14 cellular contexts compared by ENCODE assay signal in genomic region chr17:4771519-4772234, GRCh38. TPM values are rescaled to one million over a fixed set of nuclear protein-coding genes. Genes with fewer than 3 reads are reported as not detected.
DNase-seq lines count a peak whose midpoint lies in the region; ATAC-seq and TF ChIP-seq lines count a peak whose summit lies in the region.
"Had no signal": no experiment of that assay in that cellular context is flagged by ENCODE, and none has a peak within 500 bp of the region (broad histone marks: within the 10 kb centered on the region; RNA-seq: fewer than 3 reads in every experiment).

TM4SF5 (plus strand) TSS chr17:4771886; CDS start chr17:4771923, 37 bp downstream.

- no peak within 1 kb of the TSS for H3K27ac Mint-ChIP-seq in T-helper 17 cell
- H3K27ac Mint-ChIP-seq: activated B cell treated with CpG ODN at 0.5 μM for 24 hours had no signal

- ATAC-seq in T-helper 17 cell (no peak), mucosa of descending colon (peak; percentile 98)

- H3K27me3 Mint-ChIP-seq in T-helper 17 cell = peaks cover 19% of the 10 kb centered on the region

- H3K9me3 ChIP-seq in T-helper 17 cell (ENCODE audit: control insufficient read depth, low read length, poor library complexity, severe bottlenecking) (no peaks in the 10 kb centered on the region), mucosa of descending colon (no peaks in the 10 kb centered on the region)
- H3K9me3 ChIP-seq: thyroid gland had no signal

- intact Hi-C loops in mucosa of descending colon (cut with DNase I, micrococcal nuclease) = no loop called here

- TF ChIP-seq CTCF in mucosa of descending colon (IDR thresholded peaks at IDR 0.05) = no peak

- peak; percentile 32 for DNase-seq in DMS53 (lab: John Stamatoyannopoulos, UW)
- DNase-seq in Jurkat, Clone E6-1 (ENCODE audit: low read depth, low spot score) = peak; percentile 68
- no peak for DNase-seq in T-helper 17 cell
- peak; percentile 81 to 92 (median 86) for DNase-seq in mucosa of descending colon
- DNase-seq in pons (ENCODE audit: low spot score) = no peak
- no peak for DNase-seq in G401 (ENCODE audit: low spot score)
- DNase-seq in iPS-NIHi7 (ENCODE audit: extremely low spot score) = no peak
- DNase-seq: activated B cell treated with CpG ODN at 0.5 μM for 24 hours, activated gamma-delta T cell, dermis blood vessel endothelial cell, Kasumi-1, posterior cingulate gyrus, thyroid gland had no signal

- H3K4me3 Mint-ChIP-seq in T-helper 17 cell = peak within 1 kb of the TSS; percentile 45
- H3K4me3 Mint-ChIP-seq: activated B cell treated with CpG ODN at 0.5 μM for 24 hours had no signal

- peaks cover 11% of the 10 kb centered on the region for H3K4me1 ChIP-seq in mucosa of descending colon (ENCODE audit: low read depth)
- H3K4me1 ChIP-seq: thyroid gland had no signal

- no peaks in the 10 kb centered on the region for H3K36me3 Mint-ChIP-seq in T-helper 17 cell (ENCODE audit: low read depth)

- no peaks in the 10 kb centered on the region for H3K36me3 ChIP-seq in mucosa of descending colon (ENCODE audit: low read depth)
- H3K36me3 ChIP-seq: thyroid gland had no signal

- no peak within 1 kb of the TSS for H3K4me3 ChIP-seq in Jurkat, Clone E6-1 (ENCODE audit: low read length)
- no peak within 1 kb of the TSS for H3K4me3 ChIP-seq in mucosa of descending colon
- H3K4me3 ChIP-seq: thyroid gland had no signal

- peaks cover 8% of the 10 kb centered on the region for H3K4me1 Mint-ChIP-seq in T-helper 17 cell

- in situ Hi-C loops in G401 (cut with HindIII; ENCODE audit: low sequenced_read_pairs) = no loop called here

RNA-seq across cellular contexts. Expression of gene TM4SF5, which starts in this region (rescaled TPM):
- polyA plus RNA-seq in Jurkat, Clone E6-1 (2012; ENCODE audit: insufficient read depth, insufficient read length) = not detected
- not detected for total RNA-seq in T-helper 17 cell
- total RNA-seq in mucosa of descending colon = 10 to 100 TPM in 2 of 3 donors, 1 to 10 TPM in 1; 5.0 to 20.7 (median 12.5) TPM
- total RNA-seq in G401 (2014; rRNA removed; shearing (Covaris generic)) = not detected in 2 replicates
- total RNA-seq: activated B cell treated with CpG ODN at 0.5 μM for 24 hours, dermis blood vessel endothelial cell, frontal cortex, thyroid gland had no signal

Comparison
In these comparisons a context has a peak if more than half of its experiments do, and no peak if none do; other contexts are left out.
1. DNase-seq: peak in DMS53 (single experiment), Jurkat, Clone E6-1 (single experiment) and mucosa of descending colon (3 of 3); none in T-helper 17 cell (0 of 3), pons (single experiment), G401 (single experiment) and iPS-NIHi7 (single experiment).